In the genomic region with DNA sequence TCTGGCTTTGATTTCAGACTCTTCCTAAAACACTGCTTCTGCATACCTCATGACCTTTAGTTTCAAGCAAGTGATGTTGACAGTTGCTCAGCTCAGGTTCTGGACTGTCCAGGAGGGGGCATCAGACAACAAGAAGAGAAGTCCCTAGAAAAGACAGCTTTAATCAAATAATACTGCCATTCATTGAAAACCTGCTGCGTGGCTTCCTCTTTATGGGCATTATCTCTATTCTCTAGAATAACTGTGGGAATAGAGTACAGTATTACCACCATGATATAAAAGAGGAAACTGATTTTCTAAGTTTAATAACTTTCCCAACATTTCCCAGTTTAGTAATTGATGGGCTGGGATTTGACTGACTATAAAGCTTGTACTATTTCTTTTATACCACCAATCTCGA, we compare ENCODE assay signal across 8 cellular contexts.
DNase-seq lines count a peak whose midpoint lies in the region; ATAC-seq and TF ChIP-seq lines count a peak whose summit lies in the region.

No MANE protein-coding gene starts in this region.

- peak; percentile 64 for ATAC-seq in GM19397 (IDR thresholded peaks at IDR 0.05; ENCODE audit: unreplicated experiment)

- no peak overlapping the region for H3K23ac ChIP-seq in neuronal stem cell (ENCODE audit: low read depth, low read length, poor library complexity)

- no peak overlapping the region for H2BK12ac ChIP-seq in neuronal stem cell (ENCODE audit: low read length)

- no peak overlapping the region for H4K91ac ChIP-seq in neuronal stem cell (ENCODE audit: low read depth, low read length, poor library complexity)

- H2BK120ac ChIP-seq in neuronal stem cell (ENCODE audit: low read depth, low read length), result no peak overlapping the region

- H3K4me3 ChIP-seq in fibroblast of lung (replicated peaks in 1 of 4; ENCODE audit: control extremely low read depth in 1 of 4, insufficient read depth in 1 of 4, low read depth in 3 of 4, low read length in 4 of 4) (no peak overlapping the region), neuronal stem cell (ENCODE audit: low read length in 2 of 2) (no peak overlapping the region), uterus (no peak overlapping the region)

- whole genome bisulfite sequencing in neuronal stem cell (ENCODE audit: extremely low coverage in 2 of 2, insufficient read length in 2 of 2, insufficient replicate concordance in 1 of 2), 2 donors, result no CpG with 5 or more reads among the region's 2 CpGs

- TF ChIP-seq POLR2A in uterus (IDR thresholded peaks at IDR 0.05), result no peak

- H3K4me2 ChIP-seq in fibroblast of lung (ENCODE audit: extremely low read depth, insufficient read depth, low read length), result no peak overlapping the region
- H3K4me2 ChIP-seq in neuronal stem cell (ENCODE audit: insufficient read depth, low read length, poor library complexity, severe bottlenecking), result no peak overlapping the region

- H3K36me3 ChIP-seq in fibroblast of lung (ENCODE audit: control insufficient read depth, insufficient read depth, low read length) (no peaks in the 10 kb centered on the region), neuronal stem cell (replicated peaks in 1 of 2; ENCODE audit: control insufficient read depth in 2 of 2, insufficient read depth in 2 of 2, low read length in 2 of 2) (no peaks in the 10 kb centered on the region), uterus (no peaks in the 10 kb centered on the region)

- no peaks in the 10 kb centered on the region for H3K79me2 ChIP-seq in fibroblast of lung (ENCODE audit: control insufficient read depth, insufficient read depth, low read length)

- no peak overlapping the region for H3K4ac ChIP-seq in neuronal stem cell (ENCODE audit: low read length)

- no peaks in the 10 kb centered on the region for H3K79me1 ChIP-seq in neuronal stem cell (ENCODE audit: low read depth, low read length)

- intact Hi-C loops in uterus (cut with DNase I; ENCODE audit: low total_unique reads), result no loop called here

- no peaks in the 10 kb centered on the region for H4K20me1 ChIP-seq in fibroblast of lung (ENCODE audit: control insufficient read depth, extremely low read depth, insufficient read depth, low read length)

- H4K8ac ChIP-seq in neuronal stem cell (ENCODE audit: low read depth, low read length), result no peak overlapping the region

- TF ChIP-seq CTCF in fibroblast of lung (conservative IDR thresholded peaks at IDR 0.05 in 1 of 2, IDR thresholded peaks at IDR 0.05 in 1 of 2; ENCODE audit: low read depth in 1 of 2, low read length in 2 of 2) (peak; percentile 87 to 88), uterus (IDR thresholded peaks at IDR 0.05) (peak; percentile 41 to 61 (median 50))

- no peak overlapping the region for H3K14ac ChIP-seq in neuronal stem cell (ENCODE audit: low read length)

- DNase-seq in COLO668 (lab: John Stamatoyannopoulos, UW; ENCODE audit: unreplicated experiment) (peak; percentile 69), HS-5 (ENCODE audit: low read depth) (peak; percentile 57), NOMO-1 treated with DMSO at 0.1 percent for 48 hours (lab: John Stamatoyannopoulos, UW; ENCODE audit: unreplicated experiment) (peak; percentile 85), activated T-cell treated with anti-CD3 and anti-CD28 coated beads for 1 hour (ENCODE audit: low read depth) (peak; percentile 14), fibroblast of lung (ENCODE audit: low read depth in 2 of 2) (peak; percentile 63 to 79), neuronal stem cell (ENCODE audit: low spot score) (peak; percentile 55), uterus (peak; percentile 31 to 38)

- no peak overlapping the region for H2AK5ac ChIP-seq in neuronal stem cell (ENCODE audit: low read depth, low read length)

- H2BK5ac ChIP-seq in neuronal stem cell (ENCODE audit: low read length), result no peak overlapping the region

- H2AFZ ChIP-seq in fibroblast of lung (ENCODE audit: low read length), result no peak overlapping the region
- H2AFZ ChIP-seq in neuronal stem cell (ENCODE audit: low read length), result no peak overlapping the region

- H3K18ac ChIP-seq in neuronal stem cell (ENCODE audit: low read length), result no peak overlapping the region

- H3K27me3 ChIP-seq in fibroblast of lung (ENCODE audit: control insufficient read depth, insufficient read depth, low read length) (no peaks in the 10 kb centered on the region), neuronal stem cell (ENCODE audit: control insufficient read depth in 3 of 3, insufficient read depth in 3 of 3, low read depth in 1 of 3, low read length in 3 of 3) (no peaks in the 10 kb centered on the region), uterus (no peaks in the 10 kb centered on the region)

- H3K9me3 ChIP-seq in fibroblast of lung (ENCODE audit: control insufficient read depth, insufficient read depth, low read depth, low read length) (no peaks in the 10 kb centered on the region), neuronal stem cell (replicated peaks in 1 of 2; ENCODE audit: control insufficient read depth in 2 of 2, insufficient read depth in 1 of 2, low read depth in 1 of 2, low read length in 2 of 2) (no peaks in the 10 kb centered on the region), uterus (no peaks in the 10 kb centered on the region)

- H3K4me1 ChIP-seq in fibroblast of lung (ENCODE audit: control insufficient read depth, extremely low read depth, insufficient read depth, low read length) (peaks cover 9% of the 10 kb centered on the region), neuronal stem cell (ENCODE audit: control insufficient read depth in 2 of 2, insufficient read depth in 1 of 2, low read depth in 1 of 2, low read length in 2 of 2) (peaks cover 1 to 5% of the 10 kb centered on the region in 2 donors), uterus (no peaks in the 10 kb centered on the region)

- no peak overlapping the region for H3K27ac ChIP-seq in fibroblast of lung (ENCODE audit: insufficient read depth, low read length)
- H3K27ac ChIP-seq in neuronal stem cell (replicated peaks; ENCODE audit: low read length), result no peak overlapping the region
- H3K27ac ChIP-seq in uterus, result no peak overlapping the region

- H3K9ac ChIP-seq in fibroblast of lung (ENCODE audit: insufficient read depth, low read length) (no peak overlapping the region), neuronal stem cell (ENCODE audit: low read depth, low read length, poor library complexity) (no peak overlapping the region)

- H2BK15ac ChIP-seq in neuronal stem cell (ENCODE audit: low read length), result no peak overlapping the region

Comparison
In these comparisons a context has a peak if more than half of its experiments do, and no peak if none do; other contexts are left out.
1. DNase-seq: peak in every context shown above with its lines; median percentile 85 in NOMO-1 treated with DMSO at 0.1 percent for 48 hours; 71 in fibroblast of lung; 69 in COLO668; 57 in HS-5; 55 in neuronal stem cell; 34 in uterus; 14 in activated T-cell treated with anti-CD3 and anti-CD28 coated beads for 1 hour.